ENCODE assay signal across 17 cellular contexts in the genomic region with DNA sequence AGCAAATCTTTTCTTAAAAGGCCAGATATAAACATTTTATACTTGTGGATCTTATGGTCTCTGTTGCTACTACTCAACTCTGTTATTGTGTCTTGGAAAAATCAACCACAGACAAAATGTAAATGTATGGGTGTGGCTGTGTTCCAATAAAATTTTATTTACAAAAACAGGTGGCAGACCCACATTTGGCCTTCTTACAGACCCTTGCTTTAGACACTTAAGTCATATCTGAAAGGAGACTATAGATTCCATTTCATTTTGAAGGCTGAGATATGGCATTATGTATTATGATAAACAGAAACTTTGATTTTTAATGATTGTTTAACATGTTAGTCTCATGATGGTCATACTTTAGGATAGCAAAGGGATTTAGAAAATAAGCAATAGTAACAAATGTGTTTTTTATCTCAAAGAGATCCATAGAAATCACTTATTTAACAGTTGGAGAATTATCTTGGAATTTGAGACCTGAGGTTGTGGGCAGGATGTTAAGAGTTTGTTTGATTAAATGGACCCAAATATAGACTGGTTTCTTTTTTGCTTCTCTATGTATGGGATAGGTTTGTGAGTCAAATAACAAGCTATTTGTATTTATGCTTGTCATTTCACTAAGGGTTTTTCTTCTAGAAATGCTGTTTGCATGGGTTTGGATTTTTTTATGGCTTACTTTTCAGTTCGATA. TPM values are rescaled to one million over a fixed set of nuclear protein-coding genes. Genes with fewer than 3 reads are reported as not detected.
A peak's percentile ranks its signal among the peaks of the same experiment; 100 is the strongest.
DNase-seq lines count a peak whose midpoint lies in the region; ATAC-seq, FAIRE-seq and TF ChIP-seq lines count a peak whose summit lies in the region.
"Had no signal": no experiment of that assay in that cellular context is flagged by ENCODE, and none has a peak within 500 bp of the region (broad histone marks: within the 10 kb centered on the region; RNA-seq: fewer than 3 reads in every experiment).

No MANE protein-coding gene starts in this region.

- POLR2A ChIA-PET in MCF 10A (lab: Yijun Ruan, JAX): interaction anchor here (0.6 to 2.1 kb wide), 9 partner anchors 13 to 51 kb away, joined by 3 to 8 read pairs (median 6); a partner anchor contains a TSS

- WGBS in suprapubic skin: 67% methylated on average over 1 of the region's 1 CpG

- TF ChIP-seq CTCF in MCF 10A (IDR thresholded peaks at IDR 0.05; ENCODE audit: unreplicated experiment) (no peak), breast epithelium (IDR thresholded peaks at IDR 0.05) (no peak), WI38 (IDR thresholded peaks at IDR 0.05; ENCODE audit: low read depth, low read length) (no peak), suprapubic skin (IDR thresholded peaks at IDR 0.05) (no peak)

- no peak for TF ChIP-seq EP300 in suprapubic skin (IDR thresholded peaks at IDR 0.05)

- H3K27me3 ChIP-seq in breast epithelium (no peaks in the 10 kb centered on the region), suprapubic skin (no peaks in the 10 kb centered on the region)

- FAIRE-seq in frontal cortex (lab: Jason Lieb, UNC): peak; percentile 3

- H3K36me3 ChIP-seq in breast epithelium (no peaks in the 10 kb centered on the region), suprapubic skin (peaks cover 4% of the 10 kb centered on the region)

- no peak overlapping the region for H3K27ac ChIP-seq in breast epithelium
- peak overlapping the region; percentile 20 for H3K27ac ChIP-seq in suprapubic skin
- H3K27ac ChIP-seq: RWPE1 had no signal

- H3K4me3 Mint-ChIP-seq in MCF 10A (ENCODE audit: unreplicated experiment): no peak overlapping the region

- H3K27ac Mint-ChIP-seq in MCF 10A (ENCODE audit: low read depth, unreplicated experiment): peak overlapping the region; percentile 73

- H3K4me1 ChIP-seq in breast epithelium (no peaks in the 10 kb centered on the region), suprapubic skin (peaks cover 29% of the 10 kb centered on the region)

- TF ChIP-seq POLR2A in breast epithelium (IDR thresholded peaks at IDR 0.05) (no peak), suprapubic skin (IDR thresholded peaks at IDR 0.05) (no peak)

- H3K4me3 ChIP-seq in breast epithelium (no peak overlapping the region), WI38 (ENCODE audit: low read depth, low read length) (peak overlapping the region; percentile 8; the same call in 1 of the 2 replicates), suprapubic skin (no peak overlapping the region)

- peaks cover 45% of the 10 kb centered on the region for H3K4me1 Mint-ChIP-seq in MCF 10A (ENCODE audit: insufficient read depth, unreplicated experiment)

- no peaks in the 10 kb centered on the region for H3K27me3 Mint-ChIP-seq in MCF 10A (ENCODE audit: insufficient read depth, unreplicated experiment)

- DNase-seq in MCF 10A (ENCODE audit: unreplicated experiment): no peak
- no peak for DNase-seq in breast epithelium (ENCODE audit: low spot score in 2 of 2)
- no peak for DNase-seq in frontal cortex (ENCODE audit: low spot score in 2 of 2)
- DNase-seq in suprapubic skin (ENCODE audit: low spot score in 2 of 2): no peak
- DNase-seq in stimulated activated CD4-positive, alpha-beta T cell treated with anti-CD3 and anti-CD28 coated beads, Interleukin-1b, Interleukin-23, amount 100 ng/mL, for 48 hours: no peak
- no peak for DNase-seq in activated CD4-positive, alpha-beta T cell treated with anti-CD3 and anti-CD28 coated beads for 1 hour
- DNase-seq: 8988T; activated CD4-positive, CD25-positive, alpha-beta regulatory T cell; activated gamma-delta T cell; DMS53; NCI-H1092; stimulated activated CD4-positive, alpha-beta T cell treated with anti-CD3 and anti-CD28 coated beads, Interleukin-12 subunit alpha, Interleukin-12 subunit beta, amount 100 ng/mL, for 4 hours; stimulated activated naive CD8-positive, alpha-beta T cell treated with anti-CD3 and anti-CD28 coated beads, Interleukin-15, Interleukin-2, amounts not matched to agents 100 U/mL and 50 U/mL, for 24 hours had no signal

- intact Hi-C loops in MCF 10A (cut with micrococcal nuclease): no loop called here
- intact Hi-C loops in breast epithelium (cut with DNase I; ENCODE audit: low total_unique reads): no loop called here

- CTCF ChIA-PET in MCF 10A (lab: Yijun Ruan, JAX): interaction anchor here (0.7 to 1.0 kb wide), 3 partner anchors 14 to 29 kb away, joined by 3 read pairs; no protein-coding TSS in a partner anchor

- H3K9me3 ChIP-seq in breast epithelium (no peaks in the 10 kb centered on the region), suprapubic skin (no peaks in the 10 kb centered on the region)

- no TSS peak for BruUV-seq in MCF 10A (replicated peaks; lab: Mats Ljungman, UMichigan)

- ATAC-seq in HG02759 (IDR thresholded peaks at IDR 0.05; ENCODE audit: unreplicated experiment): no peak
- ATAC-seq: left lobe of liver; stimulated activated naive CD8-positive, alpha-beta T cell treated with anti-CD3 and anti-CD28 coated beads, Interleukin-15, Interleukin-2, amounts not matched to agents 100 U/mL and 50 U/mL, for 24 hours had no signal

- H3K36me3 Mint-ChIP-seq in MCF 10A (ENCODE audit: insufficient read depth, unreplicated experiment): peaks cover 4% of the 10 kb centered on the region

- no peaks in the 10 kb centered on the region for H3K9me3 Mint-ChIP-seq in MCF 10A (ENCODE audit: unreplicated experiment)

RNA-seq across cellular contexts. Expression of a gene that starts 51.2 kb away (rescaled TPM):
- total RNA-seq in MCF 10A (2022): 82.6 and 87.7 TPM in 2 replicates
- 10 to 100 TPM; 34.4 to 86.5 (median 84.0) TPM for total RNA-seq in breast epithelium
- 69.3 TPM for total RNA-seq in frontal cortex
- total RNA-seq in suprapubic skin: 100 to 1,000 TPM in 1 of 4 donors, 10 to 100 TPM in 3; 48.6 to 148 (median 74.8) TPM
